ENCODE assay signal across 8 cellular contexts in the genomic region with DNA sequence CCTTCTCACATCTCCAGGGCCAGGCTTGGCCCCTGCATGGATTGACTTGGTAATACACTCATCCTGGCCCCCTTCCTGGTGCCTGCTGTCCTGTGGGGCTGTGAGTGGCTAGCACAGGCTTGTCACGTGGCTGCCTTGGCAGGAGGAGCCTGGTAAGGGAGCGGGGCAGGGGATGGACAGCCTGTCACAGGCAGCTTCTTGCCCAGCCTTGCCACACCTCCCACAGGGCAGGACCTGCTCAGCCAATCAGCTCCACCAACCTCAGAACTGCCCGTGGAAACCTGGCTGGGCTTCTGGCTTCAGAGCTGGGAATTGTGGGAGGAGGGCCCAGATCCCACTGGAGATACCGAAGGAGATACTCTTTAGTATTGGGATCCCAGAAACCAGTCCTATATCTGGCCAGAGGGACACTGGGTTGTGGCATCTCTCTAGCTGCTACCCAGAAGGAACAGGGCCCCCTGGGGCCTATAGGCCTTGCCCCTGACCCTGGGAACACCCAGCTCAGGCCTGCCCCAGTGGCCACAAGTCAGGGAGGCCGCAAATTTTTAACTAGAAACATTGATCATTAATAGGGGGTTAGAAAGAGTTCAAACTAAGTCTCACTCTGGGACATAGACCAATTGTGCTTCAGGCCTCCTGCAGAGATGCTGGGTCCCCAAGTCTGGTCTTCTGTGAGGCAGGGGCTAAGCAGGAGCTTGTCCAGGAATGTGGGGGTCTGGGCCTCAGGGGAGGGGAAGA. TPM values are rescaled to one million over a fixed set of nuclear protein-coding genes. Genes with fewer than 3 reads are reported as not detected.
A peak's percentile ranks its signal among the peaks of the same experiment; 100 is the strongest.
DNase-seq lines count a peak whose midpoint lies in the region; ATAC-seq lines count a peak whose summit lies in the region.

A gene (plus strand): TSS at position 330 of the 738 bp plus-strand sequence. CDS start 315 bp downstream, at position 645.

- DNase-seq in NCI-H446 (lab: John Stamatoyannopoulos, UW) (peak; percentile 38 to 79), ecto neural progenitor cell (ENCODE audit: low spot score) (peak; percentile 75), lung microvascular endothelial cell (ENCODE audit: low read depth in 2 of 2) (peak; percentile 54 to 81), SIG-M5 treated with dmso at 0.1 percent for 504 hours (lab: John Stamatoyannopoulos, UW; ENCODE audit: unreplicated experiment) (no peak)
- DNase-seq in activated T-cell treated with anti-CD3 and anti-CD28 coated beads, Interleukin-2, amount 50 U/mL, for 1 hour: no peak

- ATAC-seq in GM19467 (IDR thresholded peaks at IDR 0.05; ENCODE audit: unreplicated experiment): peak; percentile 52
- ATAC-seq in HG03039 (IDR thresholded peaks at IDR 0.05; ENCODE audit: unreplicated experiment): no peak
- ATAC-seq in HG03457 (IDR thresholded peaks at IDR 0.05; ENCODE audit: unreplicated experiment): no peak

RNA-seq across cellular contexts. Expression of the gene that starts here (rescaled TPM):
- total RNA-seq in lung microvascular endothelial cell: under 0.01 and 0.87 TPM in 2 replicates

Comparison
In these comparisons a context has a peak if more than half of its experiments do, and no peak if none do; other contexts are left out.
1. Peak in DNase-seq in lung microvascular endothelial cell; RNA of the gene not detected or under 1 TPM.
2. DNase-seq: peak in NCI-H446 (2 of 2) and ecto neural progenitor cell (single experiment); none in activated T-cell treated with anti-CD3 and anti-CD28 coated beads, Interleukin-2, amount 50 U/mL, for 1 hour (single experiment) and SIG-M5 treated with dmso at 0.1 percent for 504 hours (single experiment).